Comparison of ENCODE assay signal across 24 cellular contexts in the genomic region with DNA sequence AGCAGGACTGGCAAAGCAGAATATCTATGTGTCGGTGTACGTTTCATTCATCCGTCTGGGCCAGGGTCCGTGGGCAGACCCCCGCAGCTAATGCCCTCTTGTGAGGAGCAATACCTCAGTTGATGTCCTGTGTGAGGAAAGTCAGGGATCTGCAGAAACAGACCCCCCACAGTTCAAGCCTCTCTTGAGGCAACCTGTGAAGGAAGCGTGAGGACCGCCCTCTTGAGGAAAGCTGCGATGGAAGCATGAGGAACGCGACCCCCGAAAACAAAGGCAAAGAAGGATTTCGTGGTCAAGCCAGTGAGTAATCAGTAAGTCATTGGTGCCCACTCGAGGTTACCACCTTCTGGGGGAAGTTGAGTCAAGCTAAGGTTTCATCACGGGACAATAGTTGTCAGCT.
"Had no signal": no experiment of that assay in that cellular context is flagged by ENCODE, and none has a peak within 500 bp of the region (broad histone marks: within the 10 kb centered on the region; RNA-seq: fewer than 3 reads in every experiment).

No MANE protein-coding gene starts in this region.

- ATAC-seq: activated CD4-positive, CD25-positive, alpha-beta regulatory T cell treated with anti-CD3 and anti-CD28 coated beads, Interleukin-2, amount 50 U/mL, for 24 hours; foreskin keratinocyte; heart right ventricle; left ventricle myocardium superior; T-cell had no signal

- H3K27me3 ChIP-seq: brain microvascular endothelial cell, esophagus muscularis mucosa, foreskin keratinocyte, heart right ventricle, right atrium auricular region, tibial nerve had no signal

- H3K9me3 ChIP-seq: esophagus muscularis mucosa, heart right ventricle, right atrium auricular region, tibial nerve had no signal

- H3K9me3 Mint-ChIP-seq: neural crest cell had no signal

- H3K4me3 Mint-ChIP-seq: activated naive CD4-positive, alpha-beta T cell treated with anti-CD3 and anti-CD28 coated beads, Interleukin-2, amount 10 ng/mL, durations not matched to agents 7 days and 5 days; activated naive CD8-positive, alpha-beta T cell treated with anti-CD3 and anti-CD28 coated beads, Interleukin-2, amount 10 ng/mL, durations not matched to agents 7 days and 5 days; dendritic cell treated with granulocyte-macrophage colony-stimulating factor and Interleukin-4, amounts not matched to agents 40 ng/mL and 50 ng/mL, for 4 days; neural crest cell; T-cell; T-helper 2 cell treated with Interferon-gamma antibody and Interleukin-4, amounts not matched to agents 5 μg/mL and 100 μg/mL, for 36 hours had no signal

- H3K79me2 ChIP-seq: parathyroid adenoma had no signal

- H3K4me1 ChIP-seq: esophagus muscularis mucosa, heart right ventricle, right atrium auricular region, tibial nerve had no signal

- H3K27ac ChIP-seq: brain microvascular endothelial cell, esophagus muscularis mucosa, foreskin keratinocyte, heart right ventricle, parathyroid adenoma, right atrium auricular region, tibial nerve had no signal

- H3K27ac Mint-ChIP-seq: activated naive CD8-positive, alpha-beta T cell treated with anti-CD3 and anti-CD28 coated beads, Interleukin-2, amount 10 ng/mL, durations not matched to agents 7 days and 5 days; dendritic cell treated with granulocyte-macrophage colony-stimulating factor and Interleukin-4, amounts not matched to agents 40 ng/mL and 50 ng/mL, for 4 days; T-cell; T-helper 2 cell treated with Interferon-gamma antibody and Interleukin-4, amounts not matched to agents 5 μg/mL and 100 μg/mL, for 36 hours had no signal

- H3K27me3 Mint-ChIP-seq: activated naive CD4-positive, alpha-beta T cell treated with anti-CD3 and anti-CD28 coated beads, Interleukin-2, amount 10 ng/mL, durations not matched to agents 7 days and 5 days; activated naive CD8-positive, alpha-beta T cell treated with anti-CD3 and anti-CD28 coated beads, Interleukin-2, amount 10 ng/mL, durations not matched to agents 7 days and 5 days; dendritic cell treated with granulocyte-macrophage colony-stimulating factor and Interleukin-4, amounts not matched to agents 40 ng/mL and 50 ng/mL, for 4 days; T-cell had no signal

- H2AFZ ChIP-seq: parathyroid adenoma had no signal

- H3K4me1 Mint-ChIP-seq: activated naive CD4-positive, alpha-beta T cell treated with anti-CD3 and anti-CD28 coated beads, Interleukin-2, amount 10 ng/mL, durations not matched to agents 7 days and 5 days; neural crest cell; T-cell had no signal

- H3K9ac ChIP-seq: parathyroid adenoma had no signal

- FAIRE-seq: astrocyte had no signal

- DNase-seq: activated CD4-positive, alpha-beta T cell treated with anti-CD3 and anti-CD28 coated beads for 48 hours; activated CD4-positive, alpha-beta T cell treated with anti-CD3 and anti-CD28 coated beads, Interleukin-2, amount 50 U/mL, for 48 hours; activated CD8-positive, alpha-beta memory T cell treated with anti-CD3 and anti-CD28 coated beads for 24 hours; activated gamma-delta T cell; activated naive CD4-positive, alpha-beta T cell treated with anti-CD3 and anti-CD28 coated beads, Interleukin-2, amount 10 ng/mL, durations not matched to agents 7 days and 5 days; activated naive CD8-positive, alpha-beta T cell treated with anti-CD3 and anti-CD28 coated beads, Interleukin-2, amount 10 ng/mL, durations not matched to agents 7 days and 5 days; amniotic stem cell; brain microvascular endothelial cell; foreskin keratinocyte; heart right ventricle; islet precursor cell; left ventricle myocardium superior; occipital lobe; stimulated activated naive CD4-positive, alpha-beta T cell treated with Interleukin-2 at 50 U/mL for 16 hours; T-cell had no signal

- H3K4me3 ChIP-seq: esophagus muscularis mucosa, heart right ventricle, right atrium auricular region, tibial nerve had no signal
